ENCODE assay signal across 19 cellular contexts in genomic region chr11:87803748-87804147, GRCh38.
DNase-seq lines count a peak whose midpoint lies in the region; ATAC-seq and TF ChIP-seq lines count a peak whose summit lies in the region.
"Had no signal": no experiment of that assay in that cellular context is flagged by ENCODE, and none has a peak within 500 bp of the region (broad histone marks: within the 10 kb centered on the region; RNA-seq: fewer than 3 reads in every experiment).

No MANE protein-coding gene starts in this region.

- TF ChIP-seq CTCF in ascending aorta (IDR thresholded peaks at IDR 0.05): no peak

- no peak overlapping the region for H3K4me3 ChIP-seq in ascending aorta
- H3K4me3 ChIP-seq: SJCRH30 had no signal

- ATAC-seq in GM18867 (IDR thresholded peaks at IDR 0.05; ENCODE audit: unreplicated experiment): peak; percentile 85
- peak; percentile 44 for ATAC-seq in GM21786 (IDR thresholded peaks at IDR 0.05; ENCODE audit: unreplicated experiment)
- ATAC-seq in HG03432 (IDR thresholded peaks at IDR 0.05; ENCODE audit: unreplicated experiment): peak; percentile 57
- ATAC-seq: T-cell had no signal

- H3K27ac ChIP-seq in ascending aorta: no peak overlapping the region
- H3K27ac ChIP-seq: SJCRH30 had no signal

- intact Hi-C loops in ascending aorta (cut with DNase I): no loop called here

- no peaks in the 10 kb centered on the region for H3K36me3 ChIP-seq in ascending aorta
- H3K36me3 ChIP-seq: BE2C, SJCRH30 had no signal

- DNase-seq in NCI-H2081 (lab: John Stamatoyannopoulos, UW) (no peak), ascending aorta (ENCODE audit: low spot score in 2 of 2) (no peak), MV-4-11 (lab: John Stamatoyannopoulos, UW) (no peak)
- DNase-seq in stimulated activated CD4-positive, alpha-beta T cell treated with anti-CD3 and anti-CD28 coated beads, Interleukin-12 subunit alpha, Interleukin-12 subunit beta, amount 100 ng/mL, for 4 hours: no peak
- DNase-seq: BE2C; CD4-positive, CD25-positive, alpha-beta regulatory T cell; EL; Kasumi-1; NCI-H1417; NCI-H1694 treated with DMSO at 0.1 percent for 48 hours; NCI-H2107; NCI-H2227 treated with DMSO at 0.1 percent for 48 hours; NCI-H510A; NCI-H774; SJCRH30; T-cell had no signal

- no peaks in the 10 kb centered on the region for H3K27me3 ChIP-seq in ascending aorta
- H3K27me3 ChIP-seq: BE2C, SJCRH30 had no signal

- no peaks in the 10 kb centered on the region for H3K4me1 ChIP-seq in ascending aorta
- H3K4me1 ChIP-seq: BE2C, SJCRH30 had no signal

- H3K9me3 ChIP-seq in ascending aorta: no peaks in the 10 kb centered on the region
- H3K9me3 ChIP-seq: BE2C had no signal
